Comparison of ENCODE assay signal across 2 cellular contexts in genomic region chr1:16784955-16785354, GRCh38. TPM values are rescaled to one million over a fixed set of nuclear protein-coding genes. Genes with fewer than 3 reads are reported as not detected.
"Had no signal": no experiment of that assay in that cellular context is flagged by ENCODE, and none has a peak within 500 bp of the region (broad histone marks: within the 10 kb centered on the region; RNA-seq: fewer than 3 reads in every experiment).

No MANE protein-coding gene starts in this region.

RNA-seq across cellular contexts. Expression of gene RNU1-4, which starts 44.6 kb away (rescaled TPM):
- total RNA-seq: osteoblast, right atrium auricular region had no signal
